In genomic region chr22:30453731-30454510, GRCh38 we compare ENCODE assay signal across 13 cellular contexts. TPM values are rescaled to one million over a fixed set of nuclear protein-coding genes. Genes with fewer than 3 reads are reported as not detected.
DNase-seq lines count a peak whose midpoint lies in the region; ATAC-seq and TF ChIP-seq lines count a peak whose summit lies in the region.
"Had no signal": no experiment of that assay in that cellular context is flagged by ENCODE, and none has a peak within 500 bp of the region (broad histone marks: within the 10 kb centered on the region; RNA-seq: fewer than 3 reads in every experiment).

No MANE protein-coding gene starts in this region.

- H3K9ac ChIP-seq in endodermal cell (ENCODE audit: extremely low read depth, low read length, poor library complexity, severe bottlenecking): no peak overlapping the region

- no peak for TF ChIP-seq CTCF in CD4-positive, alpha-beta T cell (IDR thresholded peaks at IDR 0.05)
- TF ChIP-seq CTCF in OCI-LY7 (conservative IDR thresholded peaks at IDR 0.05; ENCODE audit: low read length) (0 out of 2 replicates have a peak, but pooled peaks have one; percentile 20), endodermal cell (conservative IDR thresholded peaks at IDR 0.05) (peak; percentile 43), vagina (IDR thresholded peaks at IDR 0.05) (no peak)

- no peak overlapping the region for H2AFZ ChIP-seq in OCI-LY7 (ENCODE audit: low read length)

- H3K27ac Mint-ChIP-seq in CD4-positive, alpha-beta T cell: no peak overlapping the region
- H3K27ac Mint-ChIP-seq in endodermal cell: no peak overlapping the region
- H3K27ac Mint-ChIP-seq: immature natural killer cell had no signal

- H3K79me2 ChIP-seq in OCI-LY7 (ENCODE audit: insufficient read depth, low read depth, low read length): no peaks in the 10 kb centered on the region

- H3K4me1 ChIP-seq in OCI-LY7 (ENCODE audit: insufficient read depth, low read length, poor library complexity, severe bottlenecking): no peaks in the 10 kb centered on the region
- no peaks in the 10 kb centered on the region for H3K4me1 ChIP-seq in endodermal cell (ENCODE audit: control insufficient read depth, insufficient read depth, low read length)
- H3K4me1 ChIP-seq in vagina: no peaks in the 10 kb centered on the region

- POLR2A ChIA-PET in CD4-positive, alpha-beta T cell (lab: Charles Lee): no interaction called here
- POLR2A ChIA-PET in OCI-LY7 (lab: Charles Lee): no interaction called here

- WGBS in endodermal cell (ENCODE audit: insufficient coverage in 1 of 2, insufficient read length in 1 of 2), 2 experiments: 80 to 100% methylated on average over 2 to 5 of the region's 6 CpGs

- peaks cover 8% of the 10 kb centered on the region for H3K27me3 ChIP-seq in CD4-positive, alpha-beta T cell (ENCODE audit: control insufficient read depth, insufficient read depth, low read length)
- H3K27me3 ChIP-seq in endodermal cell (ENCODE audit: control insufficient read depth, insufficient read depth, low read length, poor library complexity, severe bottlenecking): no peaks in the 10 kb centered on the region
- H3K27me3 ChIP-seq in vagina: no peaks in the 10 kb centered on the region

- no peaks in the 10 kb centered on the region for H4K20me1 ChIP-seq in OCI-LY7 (ENCODE audit: insufficient read depth, low read length)

- intact Hi-C loops in CD4-positive, alpha-beta T cell (cut with DNase I, micrococcal nuclease): no loop called here
- intact Hi-C loops in OCI-LY7 (cut with micrococcal nuclease; ENCODE audit: unreplicated experiment): no loop called here
- intact Hi-C loops in vagina (cut with DNase I): no loop called here

- no peaks in the 10 kb centered on the region for H3K9me3 Mint-ChIP-seq in CD4-positive, alpha-beta T cell
- H3K9me3 Mint-ChIP-seq in endodermal cell: no peaks in the 10 kb centered on the region

- H3K4me1 Mint-ChIP-seq in CD4-positive, alpha-beta T cell (ENCODE audit: low read depth): no peaks in the 10 kb centered on the region
- H3K4me1 Mint-ChIP-seq in endodermal cell: no peaks in the 10 kb centered on the region
- H3K4me1 Mint-ChIP-seq: immature natural killer cell had no signal

- BruUV-seq in OCI-LY7 (replicated peaks; lab: Mats Ljungman, UMichigan): no TSS peak

- DNase-seq in CD4-positive, alpha-beta T cell: no peak
- DNase-seq in EL (peak; percentile 23), OCI-LY7 (ENCODE audit: low spot score) (no peak), endodermal cell (peak; percentile 60), vagina (ENCODE audit: extremely low spot score in 2 of 2) (no peak), islet precursor cell (no peak), superior temporal gyrus (ENCODE audit: extremely low spot score) (no peak)
- DNase-seq: activated CD4-positive, CD25-positive, alpha-beta regulatory T cell; HCEC 1CT; immature natural killer cell had no signal

- no peak overlapping the region for H3K4me3 Mint-ChIP-seq in CD4-positive, alpha-beta T cell
- H3K4me3 Mint-ChIP-seq in endodermal cell: no peak overlapping the region
- H3K4me3 Mint-ChIP-seq: immature natural killer cell had no signal

- no peaks in the 10 kb centered on the region for H3K36me3 Mint-ChIP-seq in CD4-positive, alpha-beta T cell (ENCODE audit: low read depth)
- no peaks in the 10 kb centered on the region for H3K36me3 Mint-ChIP-seq in endodermal cell (ENCODE audit: low read depth)
- H3K36me3 Mint-ChIP-seq: immature natural killer cell had no signal

- CTCF ChIA-PET in CD4-positive, alpha-beta T cell (lab: Charles Lee): no interaction called here
- CTCF ChIA-PET in OCI-LY7 (lab: Charles Lee; ENCODE audit: unreplicated experiment): no interaction called here

- no peak overlapping the region for H3K27ac ChIP-seq in CD4-positive, alpha-beta T cell (ENCODE audit: low read depth, low read length)
- H3K27ac ChIP-seq in OCI-LY7 (ENCODE audit: low read depth, low read length, poor library complexity, severe bottlenecking) (no peak overlapping the region), endodermal cell (ENCODE audit: low read depth, low read length) (no peak overlapping the region), vagina (no peak overlapping the region)
- H3K27ac ChIP-seq: coronary artery had no signal

- peaks cover 51% of the 10 kb centered on the region for H3K27me3 Mint-ChIP-seq in CD4-positive, alpha-beta T cell
- peaks cover 6% of the 10 kb centered on the region for H3K27me3 Mint-ChIP-seq in endodermal cell (ENCODE audit: insufficient read depth)

- no peaks in the 10 kb centered on the region for H3K9me3 ChIP-seq in CD4-positive, alpha-beta T cell (ENCODE audit: control insufficient read depth, low read length)
- H3K9me3 ChIP-seq in OCI-LY7 (ENCODE audit: low read length) (no peaks in the 10 kb centered on the region), endodermal cell (ENCODE audit: control insufficient read depth, low read length) (no peaks in the 10 kb centered on the region), vagina (no peaks in the 10 kb centered on the region)

- no peaks in the 10 kb centered on the region for H3K36me3 ChIP-seq in OCI-LY7 (ENCODE audit: insufficient read depth, low read length)
- H3K36me3 ChIP-seq in endodermal cell (ENCODE audit: control insufficient read depth, insufficient read depth, low read length): no peaks in the 10 kb centered on the region
- no peaks in the 10 kb centered on the region for H3K36me3 ChIP-seq in vagina

- H3K4me3 ChIP-seq in OCI-LY7 (ENCODE audit: low read depth, low read length, poor library complexity, severe bottlenecking) (no peak overlapping the region), endodermal cell (ENCODE audit: low read length) (no peak overlapping the region), vagina (no peak overlapping the region)
- H3K4me3 ChIP-seq: coronary artery had no signal

- no peak overlapping the region for H3K4me2 ChIP-seq in OCI-LY7 (ENCODE audit: low read length)

- ATAC-seq in CD4-positive, alpha-beta T cell (ENCODE audit: poor library complexity): peak; percentile 43
- no peak for ATAC-seq in HG02884 (IDR thresholded peaks at IDR 0.05; ENCODE audit: unreplicated experiment)

- H3K9me2 ChIP-seq in OCI-LY7 (ENCODE audit: insufficient read depth, low read length): no peaks in the 10 kb centered on the region

- TF ChIP-seq POLR2A in vagina (IDR thresholded peaks at IDR 0.05): no peak

RNA-seq across cellular contexts. Expression of gene SEC14L3, which starts 17.9 kb away (rescaled TPM):
- total RNA-seq in CD4-positive, alpha-beta T cell: not detected
- total RNA-seq in OCI-LY7 (2014; rRNA removed; shearing (Covaris generic)): not detected in 2 replicates
- total RNA-seq in OCI-LY7 (2022) (not detected in 2 replicates), endodermal cell (not detected), vagina (not detected)
- not detected for polyA plus RNA-seq in endodermal cell (2013, experiment 1 of 2)
- not detected for polyA plus RNA-seq in endodermal cell (2013, experiment 2 of 2)
- total RNA-seq: pulmonary artery endothelial cell had no signal
- polyA plus RNA-seq: immature natural killer cell had no signal

RNA-seq across cellular contexts. Expression of gene MTFP1, which starts 28.4 kb away (rescaled TPM):
- total RNA-seq in CD4-positive, alpha-beta T cell: 10 to 100 TPM; 37.2 to 38.0 TPM
- 70.5 and 81.9 TPM in 2 replicates for total RNA-seq in OCI-LY7 (2014; rRNA removed; shearing (Covaris generic))
- total RNA-seq in OCI-LY7 (2022): 63.6 and 83.2 TPM in 2 replicates
- total RNA-seq in endodermal cell: 10 to 100 TPM; 25.9 to 30.8 TPM
- polyA plus RNA-seq in endodermal cell (2013, experiment 1 of 2): 26.7 TPM
- polyA plus RNA-seq in endodermal cell (2013, experiment 2 of 2): 20.0 TPM
- total RNA-seq in vagina: 21.1 TPM

RNA-seq across cellular contexts. Expression of gene SEC14L4, which starts 51.6 kb away (rescaled TPM):
- not detected for total RNA-seq in CD4-positive, alpha-beta T cell
- total RNA-seq in OCI-LY7 (2014; rRNA removed; shearing (Covaris generic)): not detected in 2 replicates
- total RNA-seq in OCI-LY7 (2022) (not detected in 2 replicates), endodermal cell (under 1 TPM; 0.49 to 0.62 TPM), vagina (not detected)
- 0.21 TPM for polyA plus RNA-seq in endodermal cell (2013, experiment 1 of 2)
- polyA plus RNA-seq in endodermal cell (2013, experiment 2 of 2): not detected
- total RNA-seq: pulmonary artery endothelial cell had no signal
- polyA plus RNA-seq: immature natural killer cell had no signal

RNA-seq across cellular contexts. Expression of gene SEC14L2, which starts 57.1 kb away (rescaled TPM):
- total RNA-seq in CD4-positive, alpha-beta T cell: 10 to 100 TPM; 74.6 to 79.8 TPM
- total RNA-seq in OCI-LY7 (2014; rRNA removed; shearing (Covaris generic)): 0.22 and 0.31 TPM in 2 replicates
- total RNA-seq in OCI-LY7 (2022) (0.11 and 0.18 TPM in 2 replicates), endodermal cell (10 to 100 TPM; 13.9 to 19.1 TPM), vagina (20.6 TPM)
- 7.4 TPM for polyA plus RNA-seq in endodermal cell (2013, experiment 1 of 2)
- polyA plus RNA-seq in endodermal cell (2013, experiment 2 of 2): 7.7 TPM

Comparison
In these comparisons a context has a peak if more than half of its experiments do, and no peak if none do; other contexts are left out.
1. DNase-seq: peak in EL (single experiment) and endodermal cell (single experiment); none in CD4-positive, alpha-beta T cell (0 of 10), OCI-LY7 (single experiment), vagina (0 of 2), islet precursor cell (single experiment) and superior temporal gyrus (single experiment).
2. CTCF ChIP-seq: peak in OCI-LY7 (single experiment) and endodermal cell (single experiment); none in CD4-positive, alpha-beta T cell (single experiment) and vagina (0 of 3).